ENCODE assay signal across 18 cellular contexts in the genomic region with DNA sequence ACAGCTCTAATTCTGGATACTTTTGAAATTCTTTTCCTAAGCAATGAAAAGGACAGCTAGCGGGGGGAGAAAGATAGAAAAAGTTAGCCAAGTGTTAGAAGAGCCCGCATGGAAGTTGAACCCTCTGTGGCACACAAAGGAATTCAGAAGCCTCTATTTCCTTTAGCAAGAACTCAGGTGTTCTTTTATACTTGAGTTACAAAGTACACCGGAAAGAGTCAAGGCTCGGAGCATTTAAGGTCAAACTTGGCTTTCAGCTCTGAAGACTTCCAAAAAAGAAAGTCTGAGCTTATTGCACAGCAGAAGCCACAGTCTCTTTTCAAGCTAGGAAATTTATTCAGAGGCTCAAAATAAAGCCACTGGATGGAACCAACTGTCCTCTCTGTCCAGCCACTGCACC.
A peak's percentile ranks its signal among the peaks of the same experiment; 100 is the strongest.
DNase-seq lines count a peak whose midpoint lies in the region; ATAC-seq and TF ChIP-seq lines count a peak whose summit lies in the region.
"Had no signal": no experiment of that assay in that cellular context is flagged by ENCODE, and none has a peak within 500 bp of the region (broad histone marks: within the 10 kb centered on the region; RNA-seq: fewer than 3 reads in every experiment).

No MANE protein-coding gene starts in this region.

- H3K4me2 ChIP-seq in osteoblast (ENCODE audit: insufficient read depth, low read length), result no peak overlapping the region
- H3K4me2 ChIP-seq: PC-9 had no signal

- H2AFZ ChIP-seq in osteoblast (ENCODE audit: low read length), result peak overlapping the region; percentile 51
- H2AFZ ChIP-seq: PC-9 had no signal

- H3K9me3 Mint-ChIP-seq in activated CD4-positive, alpha-beta T cell treated with anti-CD3 and anti-CD28 coated beads for 36 hours (ENCODE audit: low read depth), result no peaks in the 10 kb centered on the region
- H3K9me3 Mint-ChIP-seq in CD4-positive, CD25-positive, alpha-beta regulatory T cell, result no peaks in the 10 kb centered on the region
- no peaks in the 10 kb centered on the region for H3K9me3 Mint-ChIP-seq in activated CD8-positive, alpha-beta T cell treated with anti-CD3 and anti-CD28 coated beads, Interleukin-2, amount 10 ng/mL, durations not matched to agents 7 days and 5 days (ENCODE audit: insufficient read depth)

- no peaks in the 10 kb centered on the region for H3K9me3 ChIP-seq in CD4-positive, CD25-positive, alpha-beta regulatory T cell (ENCODE audit: control insufficient read depth in 2 of 2, low read length in 2 of 2)
- no peaks in the 10 kb centered on the region for H3K9me3 ChIP-seq in osteoblast (ENCODE audit: low read depth, low read length)

- intact Hi-C loops in activated CD4-positive, alpha-beta T cell treated with anti-CD3 and anti-CD28 coated beads for 36 hours (cut with DNase I, micrococcal nuclease), result no loop called here

- no peak overlapping the region for H3K27ac ChIP-seq in CD4-positive, CD25-positive, alpha-beta regulatory T cell (ENCODE audit: insufficient read depth, low read length, poor library complexity, severe bottlenecking)
- no peak overlapping the region for H3K27ac ChIP-seq in osteoblast (ENCODE audit: low read depth, low read length)
- H3K27ac ChIP-seq: 22Rv1, PC-9 had no signal

- no peak overlapping the region for H3K4me3 Mint-ChIP-seq in activated CD4-positive, alpha-beta T cell treated with anti-CD3 and anti-CD28 coated beads for 36 hours
- peak overlapping the region in 1 of 4 donors; percentile 50 for H3K4me3 Mint-ChIP-seq in CD4-positive, CD25-positive, alpha-beta regulatory T cell
- H3K4me3 Mint-ChIP-seq in activated CD8-positive, alpha-beta T cell treated with anti-CD3 and anti-CD28 coated beads, Interleukin-2, amount 10 ng/mL, durations not matched to agents 7 days and 5 days, result no peak overlapping the region

- no peaks in the 10 kb centered on the region for H3K27me3 Mint-ChIP-seq in activated CD4-positive, alpha-beta T cell treated with anti-CD3 and anti-CD28 coated beads for 36 hours
- no peaks in the 10 kb centered on the region for H3K27me3 Mint-ChIP-seq in CD4-positive, CD25-positive, alpha-beta regulatory T cell
- no peaks in the 10 kb centered on the region for H3K27me3 Mint-ChIP-seq in activated CD8-positive, alpha-beta T cell treated with anti-CD3 and anti-CD28 coated beads, Interleukin-2, amount 10 ng/mL, durations not matched to agents 7 days and 5 days (ENCODE audit: low read depth)

- H3K79me2 ChIP-seq in osteoblast (ENCODE audit: insufficient read depth, low read length), result no peaks in the 10 kb centered on the region

- CTCF ChIA-PET in activated CD4-positive, alpha-beta T cell treated with anti-CD3 and anti-CD28 coated beads for 36 hours (lab: Charles Lee), result no interaction called here
- CTCF ChIA-PET in activated CD8-positive, alpha-beta T cell treated with anti-CD3 and anti-CD28 coated beads, Interleukin-2, amount 10 ng/mL, durations not matched to agents 7 days and 5 days (lab: Charles Lee), result interaction anchor here (1.9 kb wide), 1 partner anchor 9 kb away, joined by 7 read pairs; no protein-coding TSS in a partner anchor

- TF ChIP-seq CTCF in osteoblast (IDR thresholded peaks at IDR 0.05; ENCODE audit: extremely low read depth, low read depth, low read length), result no peak

- peaks cover 48% of the 10 kb centered on the region for H3K4me1 Mint-ChIP-seq in activated CD4-positive, alpha-beta T cell treated with anti-CD3 and anti-CD28 coated beads for 36 hours
- peaks cover 34 to 72% (median 50%) of the 10 kb centered on the region in 4 donors for H3K4me1 Mint-ChIP-seq in CD4-positive, CD25-positive, alpha-beta regulatory T cell
- peaks cover 42% of the 10 kb centered on the region for H3K4me1 Mint-ChIP-seq in activated CD8-positive, alpha-beta T cell treated with anti-CD3 and anti-CD28 coated beads, Interleukin-2, amount 10 ng/mL, durations not matched to agents 7 days and 5 days (ENCODE audit: low read depth)

- no peaks in the 10 kb centered on the region for H3K36me3 Mint-ChIP-seq in activated CD4-positive, alpha-beta T cell treated with anti-CD3 and anti-CD28 coated beads for 36 hours (ENCODE audit: low read depth)
- H3K36me3 Mint-ChIP-seq in CD4-positive, CD25-positive, alpha-beta regulatory T cell, result peaks cover 4% of the 10 kb centered on the region
- peaks cover 6% of the 10 kb centered on the region for H3K36me3 Mint-ChIP-seq in activated CD8-positive, alpha-beta T cell treated with anti-CD3 and anti-CD28 coated beads, Interleukin-2, amount 10 ng/mL, durations not matched to agents 7 days and 5 days (ENCODE audit: low read depth)

- no peaks in the 10 kb centered on the region for H4K20me1 ChIP-seq in osteoblast (ENCODE audit: insufficient read depth, low read length)

- no peaks in the 10 kb centered on the region for H3K27me3 ChIP-seq in CD4-positive, CD25-positive, alpha-beta regulatory T cell (ENCODE audit: control insufficient read depth, insufficient read depth, low read length)
- H3K27me3 ChIP-seq in osteoblast (ENCODE audit: insufficient read depth, low read length), result no peaks in the 10 kb centered on the region

- H3K4me3 ChIP-seq in CD4-positive, CD25-positive, alpha-beta regulatory T cell (ENCODE audit: low read depth, low read length), result no peak overlapping the region
- no peak overlapping the region for H3K4me3 ChIP-seq in osteoblast (ENCODE audit: insufficient read depth, low read length)
- H3K4me3 ChIP-seq: PC-9 had no signal

- H3K36me3 ChIP-seq in CD4-positive, CD25-positive, alpha-beta regulatory T cell (ENCODE audit: control insufficient read depth, insufficient read depth, low read length), result no peaks in the 10 kb centered on the region
- no peaks in the 10 kb centered on the region for H3K36me3 ChIP-seq in osteoblast (ENCODE audit: insufficient read depth, low read length)

- peak overlapping the region; percentile 29 for H3K27ac Mint-ChIP-seq in activated CD4-positive, alpha-beta T cell treated with anti-CD3 and anti-CD28 coated beads for 36 hours
- H3K27ac Mint-ChIP-seq in CD4-positive, CD25-positive, alpha-beta regulatory T cell, result peak overlapping the region in 2 of 3 donors; percentile 5 to 44
- H3K27ac Mint-ChIP-seq in activated CD8-positive, alpha-beta T cell treated with anti-CD3 and anti-CD28 coated beads, Interleukin-2, amount 10 ng/mL, durations not matched to agents 7 days and 5 days, result peak overlapping the region; percentile 10

- no peak for ATAC-seq in activated CD4-positive, alpha-beta T cell treated with anti-CD3 and anti-CD28 coated beads for 36 hours
- ATAC-seq in CD4-positive, CD25-positive, alpha-beta regulatory T cell (ENCODE audit: low read depth in 2 of 2), result no peak
- ATAC-seq in activated CD8-positive, alpha-beta T cell treated with anti-CD3 and anti-CD28 coated beads, Interleukin-2, amount 10 ng/mL, durations not matched to agents 7 days and 5 days, result no peak
- ATAC-seq in HG03280 (IDR thresholded peaks at IDR 0.05; ENCODE audit: unreplicated experiment) (no peak), HG02623 (IDR thresholded peaks at IDR 0.05; ENCODE audit: unreplicated experiment) (no peak)
- ATAC-seq: HepG2 had no signal

- POLR2A ChIA-PET in activated CD4-positive, alpha-beta T cell treated with anti-CD3 and anti-CD28 coated beads for 36 hours (lab: Charles Lee), result no interaction called here
- POLR2A ChIA-PET in activated CD8-positive, alpha-beta T cell treated with anti-CD3 and anti-CD28 coated beads, Interleukin-2, amount 10 ng/mL, durations not matched to agents 7 days and 5 days (lab: Charles Lee), result interaction anchor here (1.3 kb wide), 1 partner anchor 188 kb away, joined by 3 read pairs; no protein-coding TSS in a partner anchor

- DNase-seq in activated CD4-positive, alpha-beta T cell treated with anti-CD3 and anti-CD28 coated beads for 36 hours, result no peak
- no peak for DNase-seq in activated CD4-positive, alpha-beta T cell treated with anti-CD3 and anti-CD28 coated beads for 48 hours
- DNase-seq in CD4-positive, CD25-positive, alpha-beta regulatory T cell, result peak in 1 of 3 donors; percentile 28
- no peak for DNase-seq in activated CD8-positive, alpha-beta T cell treated with anti-CD3 and anti-CD28 coated beads, Interleukin-2, amount 10 ng/mL, durations not matched to agents 7 days and 5 days
- DNase-seq in osteoblast (ENCODE audit: insufficient read length, low spot score, missing footprints) (no peak), DMS 273 treated with DMSO at 0.1 percent for 48 hours (lab: John Stamatoyannopoulos, UW) (no peak)
- DNase-seq: GDM1, KG1, NCI-H1048, NCI-H1436 treated with DMSO at 0.1 percent for 48 hours, NCI-H2081, NCI-H510A, NCI-H774, PC-9 had no signal

- peaks cover 24% of the 10 kb centered on the region for H3K4me1 ChIP-seq in CD4-positive, CD25-positive, alpha-beta regulatory T cell (ENCODE audit: control insufficient read depth, insufficient read depth, low read length, poor library complexity, severe bottlenecking)
- H3K4me1 ChIP-seq in osteoblast (ENCODE audit: insufficient read depth, low read length), result peaks cover under 1% of the 10 kb centered on the region
